ENCODE assay signal across 12 cellular contexts in genomic region chr20:31676534-31677030, GRCh38. TPM values are rescaled to one million over a fixed set of nuclear protein-coding genes. Genes with fewer than 3 reads are reported as not detected.
DNase-seq lines count a peak whose midpoint lies in the region; ATAC-seq and TF ChIP-seq lines count a peak whose summit lies in the region.
"Had no signal": no experiment of that assay in that cellular context is flagged by ENCODE, and none has a peak within 500 bp of the region (broad histone marks: within the 10 kb centered on the region; RNA-seq: fewer than 3 reads in every experiment).

No MANE protein-coding gene starts in this region.

- peak overlapping the region; percentile 84 for H3K4me3 Mint-ChIP-seq in activated naive CD4-positive, alpha-beta T cell treated with anti-CD3 and anti-CD28 coated beads for 36 hours
- H3K4me3 Mint-ChIP-seq in activated naive CD8-positive, alpha-beta T cell treated with anti-CD3 and anti-CD28 coated beads for 36 hours = peak overlapping the region; percentile 91
- peak overlapping the region; percentile 65 for H3K4me3 Mint-ChIP-seq in memory B cell

- H3K27ac ChIP-seq in thymus (ENCODE audit: low read depth) = peak overlapping the region; percentile 68
- H3K27ac ChIP-seq: brain microvascular endothelial cell had no signal

- CTCF ChIA-PET in activated naive CD4-positive, alpha-beta T cell treated with anti-CD3 and anti-CD28 coated beads for 36 hours (lab: Charles Lee) = interaction anchor here (0.5 to 8.6 kb wide), 10 partner anchors 8 to 115 kb away, joined by 3 to 103 read pairs (median 4); partner anchors contain the start of gene BCL2L1

- no peaks in the 10 kb centered on the region for H3K9me3 Mint-ChIP-seq in activated naive CD4-positive, alpha-beta T cell treated with anti-CD3 and anti-CD28 coated beads for 36 hours
- no peaks in the 10 kb centered on the region for H3K9me3 Mint-ChIP-seq in activated naive CD8-positive, alpha-beta T cell treated with anti-CD3 and anti-CD28 coated beads for 36 hours
- H3K9me3 Mint-ChIP-seq in memory B cell = no peaks in the 10 kb centered on the region

- H3K9me3 ChIP-seq in thymus (ENCODE audit: control insufficient read depth) = no peaks in the 10 kb centered on the region

- H3K27ac Mint-ChIP-seq in activated naive CD4-positive, alpha-beta T cell treated with anti-CD3 and anti-CD28 coated beads for 36 hours = peak overlapping the region; percentile 97
- H3K27ac Mint-ChIP-seq in activated naive CD8-positive, alpha-beta T cell treated with anti-CD3 and anti-CD28 coated beads for 36 hours = peak overlapping the region; percentile 92
- peak overlapping the region; percentile 94 for H3K27ac Mint-ChIP-seq in memory B cell

- peaks cover 37% of the 10 kb centered on the region for H3K36me3 ChIP-seq in thymus (ENCODE audit: control insufficient read depth, insufficient read depth)

- DNase-seq in activated naive CD4-positive, alpha-beta T cell treated with anti-CD3 and anti-CD28 coated beads for 36 hours = no peak
- DNase-seq in activated naive CD4-positive, alpha-beta T cell (lab: John Stamatoyannopoulos, UW) = no peak
- no peak for DNase-seq in activated naive CD8-positive, alpha-beta T cell treated with anti-CD3 and anti-CD28 coated beads for 36 hours
- no peak for DNase-seq in memory B cell (ENCODE audit: low spot score in 2 of 2)
- DNase-seq in SKM-1 treated with dmso at 0.1 percent for 144 hours (lab: John Stamatoyannopoulos, UW; ENCODE audit: unreplicated experiment) = no peak
- no peak for DNase-seq in DMS114 treated with DMSO at 0.1 percent for 48 hours (lab: John Stamatoyannopoulos, UW; ENCODE audit: unreplicated experiment)
- DNase-seq: NCI-H1092 had no signal

- ATAC-seq in memory B cell (ENCODE audit: low read depth) = no peak
- no peak for ATAC-seq in GM18505 (IDR thresholded peaks at IDR 0.05; ENCODE audit: unreplicated experiment)

- H3K4me3 ChIP-seq in thymus (ENCODE audit: low read length) = peak overlapping the region; percentile 47

- no peaks in the 10 kb centered on the region for H3K27me3 ChIP-seq in thymus (ENCODE audit: control insufficient read depth, insufficient read depth)
- H3K27me3 ChIP-seq: brain microvascular endothelial cell had no signal

- peaks cover 86% of the 10 kb centered on the region for H3K4me1 Mint-ChIP-seq in activated naive CD4-positive, alpha-beta T cell treated with anti-CD3 and anti-CD28 coated beads for 36 hours (ENCODE audit: low read depth)
- H3K4me1 Mint-ChIP-seq in activated naive CD8-positive, alpha-beta T cell treated with anti-CD3 and anti-CD28 coated beads for 36 hours = peaks cover 88% of the 10 kb centered on the region
- peaks cover 43% of the 10 kb centered on the region for H3K4me1 Mint-ChIP-seq in memory B cell

- H3K27me3 Mint-ChIP-seq in activated naive CD4-positive, alpha-beta T cell treated with anti-CD3 and anti-CD28 coated beads for 36 hours (ENCODE audit: low read depth) = no peaks in the 10 kb centered on the region
- no peaks in the 10 kb centered on the region for H3K27me3 Mint-ChIP-seq in activated naive CD8-positive, alpha-beta T cell treated with anti-CD3 and anti-CD28 coated beads for 36 hours
- no peaks in the 10 kb centered on the region for H3K27me3 Mint-ChIP-seq in memory B cell

- 94% methylated on average over 8 of the region's 8 CpGs for WGBS in thymus

- intact Hi-C loops in activated naive CD4-positive, alpha-beta T cell treated with anti-CD3 and anti-CD28 coated beads for 36 hours (cut with micrococcal nuclease) = loop anchor here (5.0 kb wide), 1 partner anchor 104 kb away; no protein-coding TSS in a partner anchor

- H3K4me1 ChIP-seq in thymus (ENCODE audit: control insufficient read depth, insufficient read depth, low read length) = peaks cover 69% of the 10 kb centered on the region

- TF ChIP-seq POLR2A in GM18505 (IDR thresholded peaks at IDR 0.05; ENCODE audit: borderline replicate concordance, extremely low read depth, insufficient read depth, insufficient read length) = no peak

- H3K36me3 Mint-ChIP-seq in activated naive CD4-positive, alpha-beta T cell treated with anti-CD3 and anti-CD28 coated beads for 36 hours (ENCODE audit: low read depth) = peaks cover 68% of the 10 kb centered on the region
- H3K36me3 Mint-ChIP-seq in activated naive CD8-positive, alpha-beta T cell treated with anti-CD3 and anti-CD28 coated beads for 36 hours = peaks cover 80% of the 10 kb centered on the region
- peaks cover 12% of the 10 kb centered on the region for H3K36me3 Mint-ChIP-seq in memory B cell

RNA-seq across cellular contexts. Expression of gene COX4I2, which starts 38.9 kb away (rescaled TPM):
- total RNA-seq in activated naive CD4-positive, alpha-beta T cell treated with anti-CD3 and anti-CD28 coated beads for 36 hours = not detected
- not detected for total RNA-seq in activated naive CD8-positive, alpha-beta T cell treated with anti-CD3 and anti-CD28 coated beads for 36 hours
- 5.4 TPM for polyA plus RNA-seq in thymus
- total RNA-seq: T-helper 1 cell treated with Interleukin-12 subunit alpha and Interleukin-12 subunit beta and Interleukin-4 antibody, amounts not matched to agents 30 ng/mL and 1 ng/mL, for 36 hours had no signal
- polyA plus RNA-seq: BJ had no signal

RNA-seq across cellular contexts. Expression of gene BCL2L1, which starts 46.1 kb away (rescaled TPM):
- total RNA-seq in activated naive CD4-positive, alpha-beta T cell treated with anti-CD3 and anti-CD28 coated beads for 36 hours = 10 to 100 TPM; 87.9 to 89.2 TPM
- 100 to 1,000 TPM; 196 to 206 TPM for total RNA-seq in activated naive CD8-positive, alpha-beta T cell treated with anti-CD3 and anti-CD28 coated beads for 36 hours
- polyA plus RNA-seq in thymus = 58.3 TPM
